Comparison of ENCODE assay signal across 18 cellular contexts in genomic region chr14:32331227-32331597, GRCh38. TPM values are rescaled to one million over a fixed set of nuclear protein-coding genes. Genes with fewer than 3 reads are reported as not detected.
DNase-seq lines count a peak whose midpoint lies in the region; ATAC-seq, FAIRE-seq and TF ChIP-seq lines count a peak whose summit lies in the region.
"Had no signal": no experiment of that assay in that cellular context is flagged by ENCODE, and none has a peak within 500 bp of the region (broad histone marks: within the 10 kb centered on the region; RNA-seq: fewer than 3 reads in every experiment).

No MANE protein-coding gene starts in this region.

- H2AFZ ChIP-seq in smooth muscle cell (ENCODE audit: low read depth): peak overlapping the region; percentile 86

- no peaks in the 10 kb centered on the region for H3F3A ChIP-seq in smooth muscle cell (ENCODE audit: low read depth)

- H3K4me3 ChIP-seq in smooth muscle cell (no peak overlapping the region), sigmoid colon (no peak overlapping the region)
- H3K4me3 ChIP-seq: A549, left lung, uterus had no signal

- H3K4me2 ChIP-seq in smooth muscle cell: peak overlapping the region; percentile 64
- H3K4me2 ChIP-seq: A549 had no signal

- no peaks in the 10 kb centered on the region for H4K20me1 ChIP-seq in smooth muscle cell (ENCODE audit: low read depth)

- H3K27ac ChIP-seq in smooth muscle cell (ENCODE audit: low read depth): peak overlapping the region; percentile 23
- no peak overlapping the region for H3K27ac ChIP-seq in sigmoid colon
- H3K27ac ChIP-seq: A549, left lung, uterus had no signal

- no peak for TF ChIP-seq POLR2A in GM12892 (IDR thresholded peaks at IDR 0.05; ENCODE audit: low read depth, low read length)
- no peak for TF ChIP-seq POLR2A in sigmoid colon (IDR thresholded peaks at IDR 0.05)

- 49% methylated on average over 5 of the region's 5 CpGs for WGBS in smooth muscle cell (ENCODE audit: low lambda C conversion rate)
- 68 to 82% methylated on average over 5 of the region's 5 CpGs for WGBS in sigmoid colon, 2 donors

- H3K4me1 ChIP-seq in smooth muscle cell (ENCODE audit: low read depth): peaks cover 44% of the 10 kb centered on the region
- H3K4me1 ChIP-seq in sigmoid colon: no peaks in the 10 kb centered on the region
- H3K4me1 ChIP-seq: left lung, uterus had no signal

- peak; percentile 24; the same call in 1 of the 3 replicates for ATAC-seq in SK-N-SH treated with all-trans-retinoic acid at 6 μM for 48 hours
- ATAC-seq: A549; activated T-cell treated with anti-CD3 and anti-CD28 coated beads, Interleukin-2, amount 50 U/mL, for 4 hours; CD8-positive, alpha-beta T cell; left lung; naive thymus-derived CD8-positive, alpha-beta T cell had no signal

- DNase-seq in NCI-H1436 (lab: John Stamatoyannopoulos, UW) (peak; percentile 24), NCI-H1436 treated with DMSO at 0.1 percent for 48 hours (lab: John Stamatoyannopoulos, UW) (no peak), inferior parietal cortex (ENCODE audit: extremely low spot score) (peak; percentile 56), smooth muscle cell (lab: John Stamatoyannopoulos, UW; ENCODE audit: unreplicated experiment) (no peak), GM12892 (ENCODE audit: insufficient read length) (no peak), sigmoid colon (no peak), DMS153 treated with DMSO at 0.1 percent for 48 hours (lab: John Stamatoyannopoulos, UW; ENCODE audit: unreplicated experiment) (no peak)
- DNase-seq: activated CD4-positive, alpha-beta T cell treated with anti-CD3 and anti-CD28 coated beads, Interleukin-2, amount 10 ng/mL, durations not matched to agents 24 days and 14 days; activated T-cell treated with anti-CD3 and anti-CD28 coated beads, Interleukin-2, amount 50 U/mL, for 4 hours; CD8-positive, alpha-beta T cell; left lung; naive thymus-derived CD8-positive, alpha-beta T cell; stimulated activated CD4-positive, alpha-beta T cell treated with anti-CD3 and anti-CD28 coated beads, Interleukin-4, amount 100 ng/mL, for 4 hours; uterus had no signal

- no peaks in the 10 kb centered on the region for H3K27me3 ChIP-seq in smooth muscle cell (ENCODE audit: low read depth)
- no peaks in the 10 kb centered on the region for H3K27me3 ChIP-seq in sigmoid colon
- H3K27me3 ChIP-seq: left lung, uterus had no signal

- H3K36me3 ChIP-seq in smooth muscle cell (ENCODE audit: low read depth) (no peaks in the 10 kb centered on the region), sigmoid colon (no peaks in the 10 kb centered on the region)
- H3K36me3 ChIP-seq: left lung, uterus had no signal

- no peak for TF ChIP-seq EP300 in sigmoid colon (IDR thresholded peaks at IDR 0.05)

- TF ChIP-seq CTCF in smooth muscle cell (IDR thresholded peaks at IDR 0.05; ENCODE audit: borderline replicate concordance, insufficient read depth, poor library complexity, severe bottlenecking): no peak
- no peak for TF ChIP-seq CTCF in sigmoid colon (IDR thresholded peaks at IDR 0.05)

- no peak overlapping the region for H3K9ac ChIP-seq in smooth muscle cell (ENCODE audit: low read depth)

- no peaks in the 10 kb centered on the region for H3K79me2 ChIP-seq in smooth muscle cell (ENCODE audit: low read depth)

- no peaks in the 10 kb centered on the region for H3K9me3 ChIP-seq in smooth muscle cell (replicated peaks; ENCODE audit: low read depth)
- no peaks in the 10 kb centered on the region for H3K9me3 ChIP-seq in sigmoid colon
- H3K9me3 ChIP-seq: A549, left lung, uterus had no signal

- intact Hi-C loops in sigmoid colon (cut with DNase I): no loop called here

- no peak for FAIRE-seq in GM12892 (lab: Jason Lieb, UNC)
- FAIRE-seq: A549, G401.6, GM19239 had no signal

TF ChIP-seq in SK-N-SH treated with all-trans-retinoic acid at 6 μM for 48 hours, 23 proteins besides CTCF, POLR2A, EP300 and RAD21:
- TF ChIP-seq TOX (CRISPR knock-in tag; IDR thresholded peaks at IDR 0.05; ENCODE audit: borderline replicate concordance) (no peak), ISL1 (CRISPR knock-in tag; IDR thresholded peaks at IDR 0.05) (no peak), ZNF70 (CRISPR knock-in tag; IDR thresholded peaks at IDR 0.05) (no peak), TCF4 (CRISPR knock-in tag; IDR thresholded peaks at IDR 0.05; ENCODE audit: borderline replicate concordance) (no peak), PATZ1 (CRISPR knock-in tag; IDR thresholded peaks at IDR 0.05; ENCODE audit: borderline replicate concordance) (no peak), OSR1 (CRISPR knock-in tag; IDR thresholded peaks at IDR 0.05) (no peak), ZFP3 (CRISPR knock-in tag; IDR thresholded peaks at IDR 0.05) (no peak), CSDC2 (CRISPR knock-in tag; IDR thresholded peaks at IDR 0.05) (no peak), ZNF565 (CRISPR knock-in tag; conservative IDR thresholded peaks at IDR 0.05; ENCODE audit: low read depth) (no peak), TSHZ2 (CRISPR knock-in tag; IDR thresholded peaks at IDR 0.05) (no peak), ARNTL (CRISPR knock-in tag; IDR thresholded peaks at IDR 0.05; ENCODE audit: borderline replicate concordance, low read depth) (no peak)
- TF ChIP-seq, protein P1, sequence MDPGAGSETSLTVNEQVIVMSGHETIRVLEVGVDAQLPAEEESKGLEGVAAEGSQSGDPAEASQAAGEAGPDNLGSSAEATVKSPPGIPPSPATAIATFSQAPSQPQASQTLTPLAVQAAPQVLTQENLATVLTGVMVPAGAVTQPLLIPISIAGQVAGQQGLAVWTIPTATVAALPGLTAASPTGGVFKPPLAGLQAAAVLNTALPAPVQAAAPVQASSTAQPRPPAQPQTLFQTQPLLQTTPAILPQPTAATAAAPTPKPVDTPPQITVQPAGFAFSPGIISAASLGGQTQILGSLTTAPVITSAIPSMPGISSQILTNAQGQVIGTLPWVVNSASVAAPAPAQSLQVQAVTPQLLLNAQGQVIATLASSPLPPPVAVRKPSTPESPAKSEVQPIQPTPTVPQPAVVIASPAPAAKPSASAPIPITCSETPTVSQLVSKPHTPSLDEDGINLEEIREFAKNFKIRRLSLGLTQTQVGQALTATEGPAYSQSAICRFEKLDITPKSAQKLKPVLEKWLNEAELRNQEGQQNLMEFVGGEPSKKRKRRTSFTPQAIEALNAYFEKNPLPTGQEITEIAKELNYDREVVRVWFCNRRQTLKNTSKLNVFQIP (CRISPR knock-in tag; IDR thresholded peaks at IDR 0.05; ENCODE audit: borderline replicate concordance, low read depth): no peak

RNA-seq across cellular contexts. Expression of gene AKAP6, which starts 2.1 kb away (rescaled TPM):
- 6.4 and 8.6 TPM in 2 replicates for total RNA-seq in smooth muscle cell
- polyA plus RNA-seq in smooth muscle cell: 1.0 and 1.3 TPM in 2 replicates
- 5.0 TPM for polyA plus RNA-seq in GM12892 (2012; ENCODE audit: missing spikeins)
- total RNA-seq in sigmoid colon: 10 to 100 TPM; 25.5 to 56.2 (median 37.6) TPM
- 1 to 10 TPM in 1 of 3 donors, under 1 TPM in 1, not detected in 1; 0.60 to 1.6 TPM for polyA plus RNA-seq in sigmoid colon

Comparison
In these comparisons a context has a peak if more than half of its experiments do, and no peak if none do; other contexts are left out.
1. DNase-seq: peak in NCI-H1436 (single experiment) and inferior parietal cortex (single experiment); none in NCI-H1436 treated with DMSO at 0.1 percent for 48 hours (single experiment), smooth muscle cell (single experiment), GM12892 (single experiment), sigmoid colon (single experiment) and DMS153 treated with DMSO at 0.1 percent for 48 hours (single experiment).